ENCODE assay signal across 1 cellular context in genomic region chr19:46614114-46614701, GRCh38.
TF ChIP-seq lines count a peak whose summit lies in the region.

No MANE protein-coding gene starts in this region.

TF ChIP-seq in K562, 482 proteins besides CTCF, POLR2A, EP300 and RAD21 (continued from another document and continues in another):
- no peak for TF ChIP-seq RERE (CRISPR knock-in tag; IDR thresholded peaks at IDR 0.05; ENCODE audit: borderline replicate concordance)
- no peak for TF ChIP-seq MBD2 (IDR thresholded peaks at IDR 0.05; ENCODE audit: borderline replicate concordance, low read depth)
- no peak for TF ChIP-seq USF2 (CRISPR knock-in tag; IDR thresholded peaks at IDR 0.05)
- TF ChIP-seq LCOR (CRISPR knock-in tag; IDR thresholded peaks at IDR 0.05): no peak
- TF ChIP-seq MAZ (CRISPR knock-in tag; conservative IDR thresholded peaks at IDR 0.05 in 1 of 2, IDR thresholded peaks at IDR 0.05 in 1 of 2): 0 out of 4 replicates have a peak, but pooled peaks have one; percentile 34 to 37
- TF ChIP-seq SMC3 (conservative IDR thresholded peaks at IDR 0.05; ENCODE audit: insufficient read depth, low read depth, low read length): peak; percentile 91
- no peak for TF ChIP-seq TBP (optimal IDR thresholded peaks at IDR 0.05; ENCODE audit: low read depth, low read length)
- no peak for TF ChIP-seq MYBL2 (IDR thresholded peaks at IDR 0.05; ENCODE audit: low read depth)
- no peak for TF ChIP-seq MYBL2 (CRISPR knock-in tag; IDR thresholded peaks at IDR 0.05; ENCODE audit: borderline replicate concordance)
- TF ChIP-seq TFAM (CRISPR knock-in tag; conservative IDR thresholded peaks at IDR 0.05): no peak
- no peak for TF ChIP-seq NR4A1 (CRISPR knock-in tag; IDR thresholded peaks at IDR 0.05)
- no peak for TF ChIP-seq NR4A1 (tag; IDR thresholded peaks at IDR 0.05)
- no peak for TF ChIP-seq CREB5 (CRISPR knock-in tag; IDR thresholded peaks at IDR 0.05)
- no peak for TF ChIP-seq ZBTB33 (CRISPR knock-in tag; IDR thresholded peaks at IDR 0.05)
- no peak for TF ChIP-seq E4F1 (CRISPR knock-in tag; IDR thresholded peaks at IDR 0.05; ENCODE audit: borderline replicate concordance)
- TF ChIP-seq DMBX1 (CRISPR knock-in tag; IDR thresholded peaks at IDR 0.05; ENCODE audit: borderline replicate concordance): no peak
- 0 out of 2 replicates have a peak, but pooled peaks have one; percentile 32 for TF ChIP-seq SP1 (CRISPR knock-in tag; IDR thresholded peaks at IDR 0.05)
- TF ChIP-seq CHCHD3 (CRISPR knock-in tag; IDR thresholded peaks at IDR 0.05): no peak
- no peak for TF ChIP-seq PCBP2 (IDR thresholded peaks at IDR 0.05; ENCODE audit: low read depth, low read length, poor library complexity, severe bottlenecking)
- TF ChIP-seq E2F3 (CRISPR knock-in tag; IDR thresholded peaks at IDR 0.05): no peak
- TF ChIP-seq SMAD2 (IDR thresholded peaks at IDR 0.05; ENCODE audit: low read depth, low read length): no peak
- no peak for TF ChIP-seq CTCFL (IDR thresholded peaks at IDR 0.05; ENCODE audit: borderline replicate concordance, insufficient read depth, low read depth, low read length, poor library complexity, severe bottlenecking)
- no peak for TF ChIP-seq TAL1 (IDR thresholded peaks at IDR 0.05)
- TF ChIP-seq BDP1 (IDR thresholded peaks at IDR 0.05; ENCODE audit: insufficient read depth, insufficient read length): no peak
- TF ChIP-seq ETS1 (conservative IDR thresholded peaks at IDR 0.05; ENCODE audit: control insufficient read depth, low read depth, low read length): no peak
- no peak for TF ChIP-seq TCF15 (CRISPR knock-in tag; IDR thresholded peaks at IDR 0.05)
- TF ChIP-seq SRSF7 (optimal IDR thresholded peaks at IDR 0.05; ENCODE audit: low read depth, low read length): no peak
- TF ChIP-seq GTF2F1 (IDR thresholded peaks at IDR 0.05; ENCODE audit: low read depth, low read length): no peak
- no peak for TF ChIP-seq ZNF75A (CRISPR knock-in tag; IDR thresholded peaks at IDR 0.05)
- TF ChIP-seq CBX8 (IDR thresholded peaks at IDR 0.05; ENCODE audit: borderline replicate concordance, extremely low read depth, low read depth, low read length, poor library complexity, severe bottlenecking): no peak
- no peak for TF ChIP-seq MAFF (IDR thresholded peaks at IDR 0.05; ENCODE audit: low read length)
- TF ChIP-seq SPI1 (IDR thresholded peaks at IDR 0.05; ENCODE audit: borderline replicate concordance, low read depth, low read length): no peak
- TF ChIP-seq NR2C1 (IDR thresholded peaks at IDR 0.05): no peak
- no peak for TF ChIP-seq NR2C1 (tag; IDR thresholded peaks at IDR 0.05)
- no peak for TF ChIP-seq ZNF609 (CRISPR knock-in tag; IDR thresholded peaks at IDR 0.05; ENCODE audit: borderline replicate concordance)
- TF ChIP-seq ZZZ3 (IDR thresholded peaks at IDR 0.05): no peak
- no peak for TF ChIP-seq ZNF57 (CRISPR knock-in tag; IDR thresholded peaks at IDR 0.05)
- no peak for TF ChIP-seq HDAC3 (IDR thresholded peaks at IDR 0.05; ENCODE audit: borderline replicate concordance, partially characterized antibody)
- no peak for TF ChIP-seq ZNF644 (tag; IDR thresholded peaks at IDR 0.05; ENCODE audit: low read depth)
- no peak for TF ChIP-seq PHB2 (IDR thresholded peaks at IDR 0.05; ENCODE audit: low read depth)
- no peak for TF ChIP-seq DIDO1 (tag; IDR thresholded peaks at IDR 0.05; ENCODE audit: low read depth)
- no peak for TF ChIP-seq CBFA2T3 (IDR thresholded peaks at IDR 0.05)
